In the genomic region with DNA sequence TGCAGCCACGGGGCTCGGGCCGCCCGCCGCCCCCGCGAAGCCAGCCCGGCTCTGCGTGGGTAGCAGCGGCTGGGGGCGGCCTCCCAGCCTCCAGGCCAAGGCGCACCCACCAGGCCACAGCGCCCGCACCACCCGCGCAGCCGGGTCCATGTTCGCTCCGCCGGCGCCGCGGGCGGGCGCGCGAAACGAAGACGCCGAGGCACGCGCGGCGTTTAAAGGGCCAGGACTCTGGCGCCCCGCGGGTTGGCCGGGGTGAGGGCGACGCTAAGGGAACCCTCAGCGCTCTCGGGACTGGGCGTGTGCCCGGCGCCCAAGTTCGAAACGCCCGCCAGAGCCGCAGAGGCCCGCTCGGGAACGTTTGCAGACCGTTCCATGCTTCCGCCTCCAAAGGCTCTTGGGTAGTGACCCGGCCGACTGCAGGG, we compare ENCODE assay signal across 1 cellular context.
TF ChIP-seq lines count a peak whose summit lies in the region.

A gene (minus strand): TSS at position 162 of the 422 bp plus-strand sequence. CDS start 12 bp downstream, at position 150.

TF ChIP-seq in HepG2, 621 proteins besides CTCF, POLR2A, EP300 and RAD21 (continued from another document and continues in another):
- TF ChIP-seq, protein P1, sequence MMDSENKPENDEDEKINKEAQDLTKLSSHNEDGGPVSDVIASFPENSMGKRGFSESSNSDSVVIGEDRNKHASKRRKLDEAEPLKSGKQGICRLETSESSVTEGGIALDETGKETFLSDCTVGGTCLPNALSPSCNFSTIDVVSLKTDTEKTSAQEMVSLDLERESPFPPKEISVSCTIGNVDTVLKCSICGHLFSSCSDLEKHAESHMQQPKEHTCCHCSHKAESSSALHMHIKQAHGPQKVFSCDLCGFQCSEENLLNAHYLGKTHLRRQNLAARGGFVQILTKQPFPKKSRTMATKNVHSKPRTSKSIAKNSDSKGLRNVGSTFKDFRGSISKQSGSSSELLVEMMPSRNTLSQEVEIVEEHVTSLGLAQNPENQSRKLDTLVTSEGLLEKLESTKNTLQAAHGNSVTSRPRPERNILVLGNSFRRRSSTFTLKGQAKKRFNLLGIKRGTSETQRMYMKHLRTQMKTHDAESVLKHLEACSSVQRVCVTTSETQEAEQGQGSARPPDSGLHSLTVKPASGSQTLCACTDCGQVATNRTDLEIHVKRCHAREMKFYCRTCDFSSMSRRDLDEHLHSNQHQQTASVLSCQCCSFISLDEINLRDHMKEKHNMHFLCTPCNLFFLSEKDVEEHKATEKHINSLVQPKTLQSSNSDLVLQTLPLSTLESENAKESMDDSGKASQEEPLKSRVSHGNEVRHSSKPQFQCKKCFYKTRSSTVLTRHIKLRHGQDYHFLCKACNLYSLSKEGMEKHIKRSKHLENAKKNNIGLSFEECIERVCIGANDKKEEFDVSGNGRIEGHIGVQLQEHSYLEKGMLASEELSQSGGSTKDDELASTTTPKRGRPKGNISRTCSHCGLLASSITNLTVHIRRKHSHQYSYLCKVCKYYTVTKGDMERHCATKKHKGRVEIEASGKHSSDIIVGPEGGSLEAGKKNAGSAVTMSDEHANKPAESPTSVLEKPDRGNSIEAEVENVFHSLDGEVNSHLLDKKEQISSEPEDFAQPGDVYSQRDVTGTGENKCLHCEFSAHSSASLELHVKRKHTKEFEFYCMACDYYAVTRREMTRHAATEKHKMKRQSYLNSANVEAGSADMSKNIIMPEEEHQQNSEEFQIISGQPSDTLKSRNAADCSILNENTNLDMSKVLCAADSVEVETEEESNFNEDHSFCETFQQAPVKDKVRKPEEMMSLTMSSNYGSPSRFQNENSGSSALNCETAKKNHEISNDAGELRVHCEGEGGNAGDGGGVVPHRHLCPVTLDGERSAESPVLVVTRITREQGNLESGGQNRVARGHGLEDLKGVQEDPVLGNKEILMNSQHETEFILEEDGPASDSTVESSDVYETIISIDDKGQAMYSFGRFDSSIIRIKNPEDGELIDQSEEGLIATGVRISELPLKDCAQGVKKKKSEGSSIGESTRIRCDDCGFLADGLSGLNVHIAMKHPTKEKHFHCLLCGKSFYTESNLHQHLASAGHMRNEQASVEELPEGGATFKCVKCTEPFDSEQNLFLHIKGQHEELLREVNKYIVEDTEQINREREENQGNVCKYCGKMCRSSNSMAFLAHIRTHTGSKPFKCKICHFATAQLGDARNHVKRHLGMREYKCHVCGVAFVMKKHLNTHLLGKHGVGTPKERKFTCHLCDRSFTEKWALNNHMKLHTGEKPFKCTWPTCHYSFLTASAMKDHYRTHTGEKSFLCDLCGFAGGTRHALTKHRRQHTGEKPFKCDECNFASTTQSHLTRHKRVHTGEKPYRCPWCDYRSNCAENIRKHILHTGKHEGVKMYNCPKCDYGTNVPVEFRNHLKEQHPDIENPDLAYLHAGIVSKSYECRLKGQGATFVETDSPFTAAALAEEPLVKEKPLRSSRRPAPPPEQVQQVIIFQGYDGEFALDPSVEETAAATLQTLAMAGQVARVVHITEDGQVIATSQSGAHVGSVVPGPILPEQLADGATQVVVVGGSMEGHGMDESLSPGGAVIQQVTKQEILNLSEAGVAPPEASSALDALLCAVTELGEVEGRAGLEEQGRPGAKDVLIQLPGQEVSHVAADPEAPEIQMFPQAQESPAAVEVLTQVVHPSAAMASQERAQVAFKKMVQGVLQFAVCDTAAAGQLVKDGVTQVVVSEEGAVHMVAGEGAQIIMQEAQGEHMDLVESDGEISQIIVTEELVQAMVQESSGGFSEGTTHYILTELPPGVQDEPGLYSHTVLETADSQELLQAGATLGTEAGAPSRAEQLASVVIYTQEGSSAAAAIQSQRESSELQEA (CRISPR knock-in tag; IDR thresholded peaks at IDR 0.05; ENCODE audit: not compliant biosample characterization): peak; percentile 73
- TF ChIP-seq, protein P2, sequence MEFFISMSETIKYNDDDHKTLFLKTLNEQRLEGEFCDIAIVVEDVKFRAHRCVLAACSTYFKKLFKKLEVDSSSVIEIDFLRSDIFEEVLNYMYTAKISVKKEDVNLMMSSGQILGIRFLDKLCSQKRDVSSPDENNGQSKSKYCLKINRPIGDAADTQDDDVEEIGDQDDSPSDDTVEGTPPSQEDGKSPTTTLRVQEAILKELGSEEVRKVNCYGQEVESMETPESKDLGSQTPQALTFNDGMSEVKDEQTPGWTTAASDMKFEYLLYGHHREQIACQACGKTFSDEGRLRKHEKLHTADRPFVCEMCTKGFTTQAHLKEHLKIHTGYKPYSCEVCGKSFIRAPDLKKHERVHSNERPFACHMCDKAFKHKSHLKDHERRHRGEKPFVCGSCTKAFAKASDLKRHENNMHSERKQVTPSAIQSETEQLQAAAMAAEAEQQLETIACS (CRISPR knock-in tag; IDR thresholded peaks at IDR 0.05): peak; percentile 60
- TF ChIP-seq PHF8 (CRISPR knock-in tag; IDR thresholded peaks at IDR 0.05) (peak; percentile 58; the same call in 1 of the 2 replicates), ZFAT (CRISPR knock-in tag; conservative IDR thresholded peaks at IDR 0.05) (no peak), RELA (CRISPR knock-in tag; IDR thresholded peaks at IDR 0.05) (no peak), ZNF772 (CRISPR knock-in tag; IDR thresholded peaks at IDR 0.05) (0 out of 2 replicates have a peak, but pooled peaks have one; percentile 53), ZMYM4 (CRISPR knock-in tag; IDR thresholded peaks at IDR 0.05) (no peak), GABPA (IDR thresholded peaks at IDR 0.05; ENCODE audit: low read depth, low read length) (no peak), GABPA (CRISPR knock-in tag; IDR thresholded peaks at IDR 0.05; ENCODE audit: low read depth) (no peak), MTF1 (CRISPR knock-in tag; IDR thresholded peaks at IDR 0.05) (no peak), HMG20A (CRISPR knock-in tag; IDR thresholded peaks at IDR 0.05; ENCODE audit: borderline replicate concordance) (no peak), SAP130 (CRISPR knock-in tag; IDR thresholded peaks at IDR 0.05; ENCODE audit: low read depth) (peak; percentile 80; the same call in 1 of the 2 replicates), CHCHD3 (CRISPR knock-in tag; IDR thresholded peaks at IDR 0.05) (0 out of 2 replicates have a peak, but pooled peaks have one; percentile 77), KLF13 (CRISPR knock-in tag; IDR thresholded peaks at IDR 0.05) (no peak), BHLHE40 (IDR thresholded peaks at IDR 0.05; ENCODE audit: low read length) (peak; percentile 72), KAT7 (CRISPR knock-in tag; IDR thresholded peaks at IDR 0.05; ENCODE audit: borderline replicate concordance) (0 out of 2 replicates have a peak, but pooled peaks have one; percentile 20), SATB2 (CRISPR knock-in tag; IDR thresholded peaks at IDR 0.05) (no peak), NBN (conservative IDR thresholded peaks at IDR 0.05) (no peak), ZNF205 (CRISPR knock-in tag; IDR thresholded peaks at IDR 0.05) (no peak), ZNF788 (CRISPR knock-in tag; IDR thresholded peaks at IDR 0.05; ENCODE audit: borderline replicate concordance) (0 out of 2 replicates have a peak, but pooled peaks have one; percentile 19), SRSF9 (IDR thresholded peaks at IDR 0.05; ENCODE audit: borderline replicate concordance, insufficient read depth, low read depth, low read length, poor library complexity, severe bottlenecking) (no peak), ZFP37 (CRISPR knock-in tag; IDR thresholded peaks at IDR 0.05; ENCODE audit: borderline replicate concordance) (no peak), ZNF367 (CRISPR knock-in tag; IDR thresholded peaks at IDR 0.05; ENCODE audit: borderline replicate concordance) (peak; percentile 94; the same call in 1 of the 2 replicates), ZSCAN9 (CRISPR knock-in tag; IDR thresholded peaks at IDR 0.05; ENCODE audit: borderline replicate concordance) (no peak), RAD51 (IDR thresholded peaks at IDR 0.05; ENCODE audit: borderline replicate concordance) (no peak), ZNF484 (CRISPR knock-in tag; IDR thresholded peaks at IDR 0.05; ENCODE audit: borderline replicate concordance, low read depth) (no peak), ZNF775 (CRISPR knock-in tag; IDR thresholded peaks at IDR 0.05; ENCODE audit: borderline replicate concordance) (no peak), THAP11 (CRISPR knock-in tag; IDR thresholded peaks at IDR 0.05) (no peak; the same call in 1 of the 2 replicates), MTF2 (CRISPR knock-in tag; IDR thresholded peaks at IDR 0.05; ENCODE audit: borderline replicate concordance) (no peak), KLF16 (CRISPR knock-in tag; IDR thresholded peaks at IDR 0.05) (0 out of 4 replicates have a peak, but pooled peaks of 1 of the 2 experiments have one; percentile 44), ZC3H13 (CRISPR knock-in tag; IDR thresholded peaks at IDR 0.05) (peak; percentile 46; the same call in 1 of the 2 replicates), RBFOX2 (IDR thresholded peaks at IDR 0.05; ENCODE audit: low read depth, low read length) (peak; percentile 91), SP140L (CRISPR knock-in tag; IDR thresholded peaks at IDR 0.05; ENCODE audit: borderline replicate concordance) (no peak), ZNF263 (CRISPR knock-in tag; IDR thresholded peaks at IDR 0.05) (0 out of 2 replicates have a peak, but pooled peaks have one; percentile 26), ZNF709 (CRISPR knock-in tag; IDR thresholded peaks at IDR 0.05) (0 out of 2 replicates have a peak, but pooled peaks have one; percentile 54), TEAD2 (CRISPR knock-in tag; IDR thresholded peaks at IDR 0.05) (no peak), ZFP36L2 (CRISPR knock-in tag; IDR thresholded peaks at IDR 0.05) (no peak), RFX3 (CRISPR knock-in tag; IDR thresholded peaks at IDR 0.05) (no peak)
- TF ChIP-seq, protein P3, sequence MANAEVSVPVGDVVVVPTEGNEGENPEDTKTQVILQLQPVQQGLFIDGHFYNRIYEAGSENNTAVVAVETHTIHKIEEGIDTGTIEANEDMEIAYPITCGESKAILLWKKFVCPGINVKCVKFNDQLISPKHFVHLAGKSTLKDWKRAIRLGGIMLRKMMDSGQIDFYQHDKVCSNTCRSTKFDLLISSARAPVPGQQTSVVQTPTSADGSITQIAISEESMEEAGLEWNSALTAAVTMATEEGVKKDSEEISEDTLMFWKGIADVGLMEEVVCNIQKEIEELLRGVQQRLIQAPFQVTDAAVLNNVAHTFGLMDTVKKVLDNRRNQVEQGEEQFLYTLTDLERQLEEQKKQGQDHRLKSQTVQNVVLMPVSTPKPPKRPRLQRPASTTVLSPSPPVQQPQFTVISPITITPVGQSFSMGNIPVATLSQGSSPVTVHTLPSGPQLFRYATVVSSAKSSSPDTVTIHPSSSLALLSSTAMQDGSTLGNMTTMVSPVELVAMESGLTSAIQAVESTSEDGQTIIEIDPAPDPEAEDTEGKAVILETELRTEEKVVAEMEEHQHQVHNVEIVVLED (CRISPR knock-in tag; IDR thresholded peaks at IDR 0.05; ENCODE audit: borderline replicate concordance): peak; percentile 66; the same call in 1 of the 2 replicates
- TF ChIP-seq, protein P4, sequence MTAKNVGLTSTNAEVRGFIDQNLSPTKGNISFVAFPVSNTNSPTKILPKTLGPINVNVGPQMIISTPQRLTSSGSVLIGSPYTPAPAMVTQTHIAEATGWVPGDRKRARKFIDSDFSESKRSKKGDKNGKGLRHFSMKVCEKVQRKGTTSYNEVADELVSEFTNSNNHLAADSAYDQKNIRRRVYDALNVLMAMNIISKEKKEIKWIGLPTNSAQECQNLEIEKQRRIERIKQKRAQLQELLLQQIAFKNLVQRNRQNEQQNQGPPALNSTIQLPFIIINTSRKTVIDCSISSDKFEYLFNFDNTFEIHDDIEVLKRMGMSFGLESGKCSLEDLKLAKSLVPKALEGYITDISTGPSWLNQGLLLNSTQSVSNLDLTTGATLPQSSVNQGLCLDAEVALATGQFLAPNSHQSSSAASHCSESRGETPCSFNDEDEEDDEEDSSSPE (CRISPR knock-in tag; IDR thresholded peaks at IDR 0.05): peak; percentile 37; the same call in 1 of the 2 replicates
- TF ChIP-seq, protein P5, sequence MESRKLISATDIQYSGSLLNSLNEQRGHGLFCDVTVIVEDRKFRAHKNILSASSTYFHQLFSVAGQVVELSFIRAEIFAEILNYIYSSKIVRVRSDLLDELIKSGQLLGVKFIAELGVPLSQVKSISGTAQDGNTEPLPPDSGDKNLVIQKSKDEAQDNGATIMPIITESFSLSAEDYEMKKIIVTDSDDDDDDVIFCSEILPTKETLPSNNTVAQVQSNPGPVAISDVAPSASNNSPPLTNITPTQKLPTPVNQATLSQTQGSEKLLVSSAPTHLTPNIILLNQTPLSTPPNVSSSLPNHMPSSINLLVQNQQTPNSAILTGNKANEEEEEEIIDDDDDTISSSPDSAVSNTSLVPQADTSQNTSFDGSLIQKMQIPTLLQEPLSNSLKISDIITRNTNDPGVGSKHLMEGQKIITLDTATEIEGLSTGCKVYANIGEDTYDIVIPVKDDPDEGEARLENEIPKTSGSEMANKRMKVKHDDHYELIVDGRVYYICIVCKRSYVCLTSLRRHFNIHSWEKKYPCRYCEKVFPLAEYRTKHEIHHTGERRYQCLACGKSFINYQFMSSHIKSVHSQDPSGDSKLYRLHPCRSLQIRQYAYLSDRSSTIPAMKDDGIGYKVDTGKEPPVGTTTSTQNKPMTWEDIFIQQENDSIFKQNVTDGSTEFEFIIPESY (CRISPR knock-in tag; IDR thresholded peaks at IDR 0.05): no peak
- TF ChIP-seq, protein P6, sequence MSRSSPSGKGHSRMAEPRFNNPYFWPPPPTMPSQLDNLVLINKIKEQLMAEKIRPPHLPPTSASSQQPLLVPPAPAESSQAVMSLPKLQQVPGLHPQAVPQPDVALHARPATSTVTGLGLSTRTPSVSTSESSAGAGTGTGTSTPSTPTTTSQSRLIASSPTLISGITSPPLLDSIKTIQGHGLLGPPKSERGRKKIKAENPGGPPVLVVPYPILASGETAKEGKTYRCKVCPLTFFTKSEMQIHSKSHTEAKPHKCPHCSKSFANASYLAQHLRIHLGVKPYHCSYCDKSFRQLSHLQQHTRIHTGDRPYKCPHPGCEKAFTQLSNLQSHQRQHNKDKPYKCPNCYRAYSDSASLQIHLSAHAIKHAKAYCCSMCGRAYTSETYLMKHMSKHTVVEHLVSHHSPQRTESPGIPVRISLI (CRISPR knock-in tag; IDR thresholded peaks at IDR 0.05; ENCODE audit: borderline replicate concordance): peak; percentile 27; the same call in 1 of the 2 replicates
- TF ChIP-seq, protein P7, sequence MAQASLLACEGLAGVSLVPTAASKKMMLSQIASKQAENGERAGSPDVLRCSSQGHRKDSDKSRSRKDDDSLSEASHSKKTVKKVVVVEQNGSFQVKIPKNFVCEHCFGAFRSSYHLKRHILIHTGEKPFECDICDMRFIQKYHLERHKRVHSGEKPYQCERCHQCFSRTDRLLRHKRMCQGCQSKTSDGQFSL (CRISPR knock-in tag; IDR thresholded peaks at IDR 0.05): peak; percentile 60; the same call in 1 of the 2 replicates
- TF ChIP-seq, protein P8, sequence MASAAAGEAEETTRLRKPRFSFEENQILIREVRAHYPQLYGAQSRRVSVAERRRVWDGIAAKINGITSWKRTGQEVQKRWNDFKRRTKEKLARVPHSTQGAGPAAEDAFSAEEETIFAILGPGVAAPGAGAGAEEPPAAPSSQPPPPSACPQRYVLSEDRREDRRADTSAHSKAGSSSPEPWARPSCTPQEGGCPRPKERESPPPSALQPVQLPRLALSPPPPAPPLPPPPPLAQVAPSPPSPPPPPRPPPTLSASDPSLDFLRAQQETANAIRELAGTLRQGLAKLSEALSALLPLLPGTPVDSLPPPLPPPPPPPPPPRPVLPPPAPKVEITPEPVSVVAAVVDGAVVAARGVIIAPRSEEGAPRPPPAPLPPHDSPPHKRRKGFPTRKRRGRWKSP (CRISPR knock-in tag; IDR thresholded peaks at IDR 0.05): 0 out of 2 replicates have a peak, but pooled peaks have one; percentile 18
